In the genomic region with DNA sequence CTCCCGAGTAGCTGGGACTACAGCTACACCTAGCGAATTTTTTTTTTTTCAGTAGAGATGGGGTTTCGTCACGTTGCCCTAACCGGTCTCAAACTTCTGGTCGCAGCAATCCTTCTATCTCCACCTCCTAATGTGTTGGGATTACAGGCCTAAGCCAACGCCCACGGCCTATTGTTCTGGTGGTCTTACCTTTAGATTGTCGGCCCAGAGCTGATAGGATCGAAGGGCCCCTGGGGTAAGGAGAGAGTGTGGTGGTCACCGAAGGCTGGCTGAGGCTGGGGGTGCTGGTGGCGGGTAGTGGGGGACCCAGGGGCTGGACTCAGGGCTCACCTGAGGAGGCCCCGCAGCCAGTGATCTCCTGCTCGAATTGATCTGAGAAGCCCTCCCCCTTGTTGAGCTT, we compare ENCODE assay signal across 35 cellular contexts. TPM values are rescaled to one million over a fixed set of nuclear protein-coding genes. Genes with fewer than 3 reads are reported as not detected.
"Had no signal": no experiment of that assay in that cellular context is flagged by ENCODE, and none has a peak within 500 bp of the region (broad histone marks: within the 10 kb centered on the region; RNA-seq: fewer than 3 reads in every experiment).

No MANE protein-coding gene starts in this region.

- H3K4me3 Mint-ChIP-seq: activated CD4-positive, alpha-beta memory T cell treated with anti-CD3 and anti-CD28 coated beads for 36 hours; activated CD4-positive, alpha-beta T cell treated with anti-CD3 and anti-CD28 coated beads for 36 hours; activated CD4-positive, alpha-beta T cell treated with anti-CD3 and anti-CD28 coated beads, Interleukin-2, amount 10 ng/mL, durations not matched to agents 24 days and 14 days; activated CD8-positive, alpha-beta memory T cell treated with anti-CD3 and anti-CD28 coated beads, Interleukin-2, amount 10 ng/mL, durations not matched to agents 7 days and 5 days; activated CD8-positive, alpha-beta T cell treated with anti-CD3 and anti-CD28 coated beads, Interleukin-2, amount 10 ng/mL, durations not matched to agents 7 days and 5 days; activated naive CD4-positive, alpha-beta T cell treated with anti-CD3 and anti-CD28 coated beads, Interleukin-2, amount 50 U/mL, for 24 hours; activated naive CD8-positive, alpha-beta T cell treated with anti-CD3 and anti-CD28 coated beads for 36 hours; activated naive CD8-positive, alpha-beta T cell treated with anti-CD3 and anti-CD28 coated beads, Interleukin-2, amount 50 U/mL, for 24 hours; activated T-helper 1 cell treated with anti-CD3 and anti-CD28 coated beads, Interleukin-12 subunit alpha, Interleukin-12 subunit beta, Interleukin-2, Interleukin-4 antibody, amounts not matched to agents 30 ng/mL and 10 ng/mL and 1 ng/mL, durations not matched to agents 14 hours and 24 hours and 36 hours; brain had no signal

- H3K27ac Mint-ChIP-seq: activated CD4-positive, alpha-beta memory T cell treated with anti-CD3 and anti-CD28 coated beads for 36 hours; activated CD4-positive, alpha-beta T cell treated with anti-CD3 and anti-CD28 coated beads for 36 hours; activated CD4-positive, alpha-beta T cell treated with anti-CD3 and anti-CD28 coated beads, Interleukin-2, amount 10 ng/mL, durations not matched to agents 24 days and 14 days; activated CD8-positive, alpha-beta memory T cell treated with anti-CD3 and anti-CD28 coated beads, Interleukin-2, amount 10 ng/mL, durations not matched to agents 7 days and 5 days; activated CD8-positive, alpha-beta T cell treated with anti-CD3 and anti-CD28 coated beads, Interleukin-2, amount 10 ng/mL, durations not matched to agents 7 days and 5 days; activated naive CD4-positive, alpha-beta T cell treated with anti-CD3 and anti-CD28 coated beads, Interleukin-2, amount 50 U/mL, for 24 hours; activated naive CD8-positive, alpha-beta T cell treated with anti-CD3 and anti-CD28 coated beads for 36 hours; activated naive CD8-positive, alpha-beta T cell treated with anti-CD3 and anti-CD28 coated beads, Interleukin-2, amount 50 U/mL, for 24 hours; activated T-helper 1 cell treated with anti-CD3 and anti-CD28 coated beads, Interleukin-12 subunit alpha, Interleukin-12 subunit beta, Interleukin-2, Interleukin-4 antibody, amounts not matched to agents 30 ng/mL and 10 ng/mL and 1 ng/mL, durations not matched to agents 14 hours and 24 hours and 36 hours; activated T-helper 2 cell treated with anti-CD3 and anti-CD28 coated beads, Interferon-gamma antibody, Interleukin-2, Interleukin-4, amounts not matched to agents 10 μg/mL and 5 μg/mL and 100 μg/mL, durations not matched to agents 14 hours and 24 hours and 36 hours; brain had no signal

- H3K36me3 Mint-ChIP-seq: brain had no signal

- H3K27me3 ChIP-seq: adrenal gland, colonic mucosa had no signal

- H3K4me1 ChIP-seq: ascending aorta, colonic mucosa, foreskin keratinocyte, gastrocnemius medialis had no signal

- ATAC-seq: activated CD4-positive, alpha-beta T cell treated with anti-CD3 and anti-CD28 coated beads for 36 hours; activated CD8-positive, alpha-beta memory T cell treated with anti-CD3 and anti-CD28 coated beads, Interleukin-2, amount 10 ng/mL, durations not matched to agents 7 days and 5 days; activated CD8-positive, alpha-beta T cell treated with anti-CD3 and anti-CD28 coated beads, Interleukin-2, amount 10 ng/mL, durations not matched to agents 7 days and 5 days; activated naive CD8-positive, alpha-beta T cell treated with anti-CD3 and anti-CD28 coated beads, Interleukin-2, amount 50 U/mL, for 24 hours; foreskin keratinocyte; gastrocnemius medialis; heart left ventricle had no signal

- H3K27ac ChIP-seq: adrenal gland, ascending aorta, breast epithelium, cardiac muscle cell, colonic mucosa, esophagus muscularis mucosa, foreskin keratinocyte, gastrocnemius medialis, heart left ventricle had no signal

- H3K4me1 Mint-ChIP-seq: activated CD4-positive, alpha-beta T cell treated with anti-CD3 and anti-CD28 coated beads, Interleukin-2, amount 10 ng/mL, durations not matched to agents 24 days and 14 days; activated naive CD4-positive, alpha-beta T cell treated with anti-CD3 and anti-CD28 coated beads, Interleukin-2, amount 50 U/mL, for 24 hours; activated naive CD8-positive, alpha-beta T cell treated with anti-CD3 and anti-CD28 coated beads for 36 hours; activated naive CD8-positive, alpha-beta T cell treated with anti-CD3 and anti-CD28 coated beads, Interleukin-2, amount 50 U/mL, for 24 hours had no signal

- H3K9me3 ChIP-seq: adrenal gland, ascending aorta, breast epithelium, colonic mucosa, esophagus muscularis mucosa, gastrocnemius medialis, heart left ventricle had no signal

- DNase-seq: activated CD4-positive, alpha-beta memory T cell treated with anti-CD3 and anti-CD28 coated beads for 36 hours; activated CD4-positive, alpha-beta T cell treated with anti-CD3 and anti-CD28 coated beads for 36 hours; activated CD4-positive, alpha-beta T cell treated with anti-CD3 and anti-CD28 coated beads, Interleukin-2, amount 10 ng/mL, durations not matched to agents 24 days and 14 days; activated CD4-positive, CD25-positive, alpha-beta regulatory T cell; activated CD4-positive, CD25-positive, alpha-beta regulatory T cell treated with anti-CD3 and anti-CD28 coated beads, Interleukin-2, amount 50 U/mL, for 72 hours; activated CD8-positive, alpha-beta memory T cell treated with anti-CD3 and anti-CD28 coated beads, Interleukin-2, amount 10 ng/mL, durations not matched to agents 7 days and 5 days; activated CD8-positive, alpha-beta memory T cell treated with anti-CD3 and anti-CD28 coated beads, Interleukin-2, amount 50 U/mL, for 4 hours; activated CD8-positive, alpha-beta T cell treated with anti-CD3 and anti-CD28 coated beads, Interleukin-2, amount 10 ng/mL, durations not matched to agents 7 days and 5 days; activated effector memory CD4-positive, alpha-beta T cell treated with anti-CD3 and anti-CD28 coated beads, Interleukin-2, amount 50 U/mL, for 16 hours; activated naive CD4-positive, alpha-beta T cell; activated naive CD8-positive, alpha-beta T cell treated with anti-CD3 and anti-CD28 coated beads for 36 hours; activated naive CD8-positive, alpha-beta T cell treated with anti-CD3 and anti-CD28 coated beads, Interleukin-2, amount 50 U/mL, for 24 hours; activated T-cell treated with anti-CD3 and anti-CD28 coated beads, Interleukin-2, amount 50 U/mL, for 1 hour; activated T-cell treated with anti-CD3 and anti-CD28 coated beads, Interleukin-2, amount 50 U/mL, for 48 hours; adrenal gland; central memory CD4-positive, alpha-beta T cell; cerebellar nuclear complex; colonic mucosa; effector CD8-positive, alpha-beta T cell; erythroblast; foreskin keratinocyte; gastrocnemius medialis; glutamatergic neuron; heart left ventricle; T-helper 2 cell had no signal

- H3K9me3 Mint-ChIP-seq: activated CD4-positive, alpha-beta memory T cell treated with anti-CD3 and anti-CD28 coated beads for 36 hours; activated CD4-positive, alpha-beta T cell treated with anti-CD3 and anti-CD28 coated beads, Interleukin-2, amount 10 ng/mL, durations not matched to agents 24 days and 14 days; activated naive CD4-positive, alpha-beta T cell treated with anti-CD3 and anti-CD28 coated beads, Interleukin-2, amount 50 U/mL, for 24 hours; activated naive CD8-positive, alpha-beta T cell treated with anti-CD3 and anti-CD28 coated beads for 36 hours; activated naive CD8-positive, alpha-beta T cell treated with anti-CD3 and anti-CD28 coated beads, Interleukin-2, amount 50 U/mL, for 24 hours; activated T-helper 1 cell treated with anti-CD3 and anti-CD28 coated beads, Interleukin-12 subunit alpha, Interleukin-12 subunit beta, Interleukin-2, Interleukin-4 antibody, amounts not matched to agents 30 ng/mL and 10 ng/mL and 1 ng/mL, durations not matched to agents 14 hours and 24 hours and 36 hours; activated T-helper 2 cell treated with anti-CD3 and anti-CD28 coated beads, Interferon-gamma antibody, Interleukin-2, Interleukin-4, amounts not matched to agents 10 μg/mL and 5 μg/mL and 100 μg/mL, durations not matched to agents 14 hours and 24 hours and 36 hours had no signal

- H3K4me3 ChIP-seq: adrenal gland, ascending aorta, breast epithelium, cardiac muscle cell, colonic mucosa, esophagus muscularis mucosa, gastrocnemius medialis, heart left ventricle had no signal

- H3K36me3 ChIP-seq: adrenal gland, ascending aorta, breast epithelium, cardiac muscle cell, colonic mucosa, esophagus muscularis mucosa, gastrocnemius medialis had no signal

- H3K27me3 Mint-ChIP-seq: activated CD4-positive, alpha-beta memory T cell treated with anti-CD3 and anti-CD28 coated beads for 36 hours; activated CD4-positive, alpha-beta T cell treated with anti-CD3 and anti-CD28 coated beads for 36 hours; activated CD4-positive, alpha-beta T cell treated with anti-CD3 and anti-CD28 coated beads, Interleukin-2, amount 10 ng/mL, durations not matched to agents 24 days and 14 days; activated CD8-positive, alpha-beta memory T cell treated with anti-CD3 and anti-CD28 coated beads, Interleukin-2, amount 10 ng/mL, durations not matched to agents 7 days and 5 days; activated naive CD4-positive, alpha-beta T cell treated with anti-CD3 and anti-CD28 coated beads, Interleukin-2, amount 50 U/mL, for 24 hours; activated naive CD8-positive, alpha-beta T cell treated with anti-CD3 and anti-CD28 coated beads for 36 hours; activated naive CD8-positive, alpha-beta T cell treated with anti-CD3 and anti-CD28 coated beads, Interleukin-2, amount 50 U/mL, for 24 hours had no signal

RNA-seq across cellular contexts. Expression of a gene that starts 7.0 kb away (rescaled TPM):
- total RNA-seq: ascending aorta; dermis microvascular lymphatic vessel endothelial cell; T-helper 1 cell treated with Interleukin-12 subunit alpha and Interleukin-12 subunit beta and Interleukin-4 antibody, amounts not matched to agents 30 ng/mL and 1 ng/mL, for 36 hours had no signal

RNA-seq across cellular contexts. Expression of a gene that starts 10.5 kb away (rescaled TPM):
- total RNA-seq: dermis microvascular lymphatic vessel endothelial cell had no signal

RNA-seq across cellular contexts. Expression of a gene that starts 31.0 kb away (rescaled TPM):
- total RNA-seq: dermis microvascular lymphatic vessel endothelial cell, foreskin keratinocyte had no signal
- polyA plus RNA-seq: foreskin keratinocyte had no signal

RNA-seq across cellular contexts. Expression of a gene that starts 37.5 kb away (rescaled TPM):
- total RNA-seq: activated CD4-positive, alpha-beta memory T cell treated with anti-CD3 and anti-CD28 coated beads for 36 hours; ascending aorta had no signal
